ENCODE assay signal across 1 cellular context in genomic region chr2:200966770-200967169, GRCh38.
TF ChIP-seq lines count a peak whose summit lies in the region.

No MANE protein-coding gene starts in this region.

TF ChIP-seq in GM12878, 131 proteins besides CTCF, POLR2A, EP300 and RAD21 (continued from another document):
- TF ChIP-seq HSF1 (IDR thresholded peaks at IDR 0.05; ENCODE audit: low read depth, low read length) (no peak), LARP7 (IDR thresholded peaks at IDR 0.05) (no peak), POLR2AphosphoS5 (IDR thresholded peaks at IDR 0.05; ENCODE audit: low read length) (no peak), ESRRA (IDR thresholded peaks at IDR 0.05; ENCODE audit: low read length) (no peak), ZSCAN29 (IDR thresholded peaks at IDR 0.05) (no peak), KDM1A (IDR thresholded peaks at IDR 0.05; ENCODE audit: borderline replicate concordance) (no peak), CEBPZ (IDR thresholded peaks at IDR 0.05; ENCODE audit: low read depth, low read length) (no peak), POU2F2 (IDR thresholded peaks at IDR 0.05; ENCODE audit: borderline replicate concordance, low read depth, low read length) (no peak), SMAD5 (IDR thresholded peaks at IDR 0.05; ENCODE audit: low read depth) (no peak), TCF12 (IDR thresholded peaks at IDR 0.05; ENCODE audit: low read depth, low read length) (no peak), TBL1XR1 (IDR thresholded peaks at IDR 0.05; ENCODE audit: low read depth, low read length) (no peak), SIX5 (IDR thresholded peaks at IDR 0.05; ENCODE audit: low read depth, low read length, severe bottlenecking) (no peak), IKZF2 (IDR thresholded peaks at IDR 0.05) (peak; percentile 17 to 42; a peak in 1 of 4 replicates), NFYA (IDR thresholded peaks at IDR 0.05; ENCODE audit: borderline replicate concordance, low read depth, low read length) (no peak), JUNB (IDR thresholded peaks at IDR 0.05) (peak; percentile 80), CREM (IDR thresholded peaks at IDR 0.05; ENCODE audit: low read depth) (peak; percentile 70; the same call in 1 of the 2 replicates), ZZZ3 (IDR thresholded peaks at IDR 0.05; ENCODE audit: control insufficient read depth, insufficient read length, low read depth) (no peak), HDAC6 (IDR thresholded peaks at IDR 0.05; ENCODE audit: unreplicated experiment) (no peak), BCL11A (IDR thresholded peaks at IDR 0.05; ENCODE audit: low read depth, low read length) (no peak), ETV6 (conservative IDR thresholded peaks at IDR 0.05 in 1 of 2, IDR thresholded peaks at IDR 0.05 in 1 of 2; ENCODE audit: borderline replicate concordance in 1 of 2, low read depth in 1 of 2) (0 out of 4 replicates have a peak, but pooled peaks of 1 of the 2 experiments have one; percentile 34), MEF2B (IDR thresholded peaks at IDR 0.05; ENCODE audit: partially characterized antibody, poor library complexity, severe bottlenecking) (peak; percentile 52), ZBTB4 (CRISPR knock-in tag; IDR thresholded peaks at IDR 0.05) (no peak), HCFC1 (IDR thresholded peaks at IDR 0.05; ENCODE audit: low read length) (no peak), CREB1 (IDR thresholded peaks at IDR 0.05; ENCODE audit: low read depth) (peak; percentile 61; the same call in 1 of the 2 replicates), DPF2 (IDR thresholded peaks at IDR 0.05) (no peak), IKZF1 (conservative IDR thresholded peaks at IDR 0.05) (0 out of 2 replicates have a peak, but pooled peaks have one; percentile 22), ATF7 (IDR thresholded peaks at IDR 0.05; ENCODE audit: low read depth) (peak; percentile 89), SREBF1 (IDR thresholded peaks at IDR 0.05; ENCODE audit: low read length) (no peak), FOXK2 (IDR thresholded peaks at IDR 0.05) (no peak), KAT2A (conservative IDR thresholded peaks at IDR 0.05; ENCODE audit: control insufficient read depth, low read depth, low read length) (no peak), ATF2 (IDR thresholded peaks at IDR 0.05; ENCODE audit: low read length) (peak; percentile 66; the same call in 1 of the 2 replicates), NFIC (IDR thresholded peaks at IDR 0.05; ENCODE audit: low read depth, low read length) (peak; percentile 60; the same call in 1 of the 2 replicates)
- TF ChIP-seq, protein P1, sequence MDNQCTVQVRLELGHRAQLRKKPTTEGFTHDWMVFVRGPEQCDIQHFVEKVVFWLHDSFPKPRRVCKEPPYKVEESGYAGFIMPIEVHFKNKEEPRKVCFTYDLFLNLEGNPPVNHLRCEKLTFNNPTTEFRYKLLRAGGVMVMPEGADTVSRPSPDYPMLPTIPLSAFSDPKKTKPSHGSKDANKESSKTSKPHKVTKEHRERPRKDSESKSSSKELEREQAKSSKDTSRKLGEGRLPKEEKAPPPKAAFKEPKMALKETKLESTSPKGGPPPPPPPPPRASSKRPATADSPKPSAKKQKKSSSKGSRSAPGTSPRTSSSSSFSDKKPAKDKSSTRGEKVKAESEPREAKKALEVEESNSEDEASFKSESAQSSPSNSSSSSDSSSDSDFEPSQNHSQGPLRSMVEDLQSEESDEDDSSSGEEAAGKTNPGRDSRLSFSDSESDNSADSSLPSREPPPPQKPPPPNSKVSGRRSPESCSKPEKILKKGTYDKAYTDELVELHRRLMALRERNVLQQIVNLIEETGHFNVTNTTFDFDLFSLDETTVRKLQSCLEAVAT (IDR thresholded peaks at IDR 0.05): no peak
- TF ChIP-seq, protein P2, sequence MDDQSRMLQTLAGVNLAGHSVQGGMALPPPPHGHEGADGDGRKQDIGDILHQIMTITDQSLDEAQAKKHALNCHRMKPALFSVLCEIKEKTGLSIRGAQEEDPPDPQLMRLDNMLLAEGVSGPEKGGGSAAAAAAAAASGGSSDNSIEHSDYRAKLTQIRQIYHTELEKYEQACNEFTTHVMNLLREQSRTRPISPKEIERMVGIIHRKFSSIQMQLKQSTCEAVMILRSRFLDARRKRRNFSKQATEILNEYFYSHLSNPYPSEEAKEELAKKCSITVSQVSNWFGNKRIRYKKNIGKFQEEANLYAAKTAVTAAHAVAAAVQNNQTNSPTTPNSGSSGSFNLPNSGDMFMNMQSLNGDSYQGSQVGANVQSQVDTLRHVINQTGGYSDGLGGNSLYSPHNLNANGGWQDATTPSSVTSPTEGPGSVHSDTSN (IDR thresholded peaks at IDR 0.05; ENCODE audit: insufficient replicate concordance, low read depth, low read length): no peak
- TF ChIP-seq, protein P3, sequence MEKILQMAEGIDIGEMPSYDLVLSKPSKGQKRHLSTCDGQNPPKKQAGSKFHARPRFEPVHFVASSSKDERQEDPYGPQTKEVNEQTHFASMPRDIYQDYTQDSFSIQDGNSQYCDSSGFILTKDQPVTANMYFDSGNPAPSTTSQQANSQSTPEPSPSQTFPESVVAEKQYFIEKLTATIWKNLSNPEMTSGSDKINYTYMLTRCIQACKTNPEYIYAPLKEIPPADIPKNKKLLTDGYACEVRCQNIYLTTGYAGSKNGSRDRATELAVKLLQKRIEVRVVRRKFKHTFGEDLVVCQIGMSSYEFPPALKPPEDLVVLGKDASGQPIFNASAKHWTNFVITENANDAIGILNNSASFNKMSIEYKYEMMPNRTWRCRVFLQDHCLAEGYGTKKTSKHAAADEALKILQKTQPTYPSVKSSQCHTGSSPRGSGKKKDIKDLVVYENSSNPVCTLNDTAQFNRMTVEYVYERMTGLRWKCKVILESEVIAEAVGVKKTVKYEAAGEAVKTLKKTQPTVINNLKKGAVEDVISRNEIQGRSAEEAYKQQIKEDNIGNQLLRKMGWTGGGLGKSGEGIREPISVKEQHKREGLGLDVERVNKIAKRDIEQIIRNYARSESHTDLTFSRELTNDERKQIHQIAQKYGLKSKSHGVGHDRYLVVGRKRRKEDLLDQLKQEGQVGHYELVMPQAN (conservative IDR thresholded peaks at IDR 0.05): no peak
